1 cellular context compared by ENCODE assay signal in the genomic region with DNA sequence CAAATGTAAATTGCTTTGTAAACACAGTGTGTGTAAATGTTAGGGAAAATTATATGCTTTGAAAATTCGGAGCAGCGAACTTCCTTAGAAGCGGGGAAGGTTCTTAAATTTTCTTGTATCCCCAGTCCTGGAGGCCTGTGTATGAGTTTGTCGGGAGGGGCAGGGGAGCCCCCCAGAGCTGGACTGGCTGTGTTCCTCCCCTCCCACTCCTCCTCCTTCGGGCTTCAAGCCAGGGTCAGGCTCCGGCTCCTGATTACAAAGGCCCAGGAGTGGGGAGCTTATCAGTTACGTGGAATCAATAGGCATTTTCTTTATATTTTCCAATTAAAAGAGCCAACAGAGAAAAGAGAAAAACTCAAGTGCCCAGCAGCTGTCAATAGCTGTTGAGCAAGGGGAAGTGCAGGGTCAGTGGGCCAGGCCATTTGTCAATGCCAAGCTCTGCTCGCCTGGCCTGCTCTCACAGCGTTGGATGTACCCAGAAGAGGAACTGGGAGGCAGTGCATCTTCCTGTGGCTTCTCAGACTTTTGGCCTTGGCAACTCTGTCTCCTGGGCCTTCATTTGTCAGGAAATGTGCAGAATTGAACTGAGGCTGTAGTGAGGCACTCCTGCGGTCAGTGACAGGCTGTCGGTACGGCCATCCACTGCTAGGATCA.
TF ChIP-seq lines count a peak whose summit lies in the region.

No MANE protein-coding gene starts in this region.

TF ChIP-seq in K562, 482 proteins besides CTCF, POLR2A, EP300 and RAD21 (continued from another document):
- TF ChIP-seq, protein P1, sequence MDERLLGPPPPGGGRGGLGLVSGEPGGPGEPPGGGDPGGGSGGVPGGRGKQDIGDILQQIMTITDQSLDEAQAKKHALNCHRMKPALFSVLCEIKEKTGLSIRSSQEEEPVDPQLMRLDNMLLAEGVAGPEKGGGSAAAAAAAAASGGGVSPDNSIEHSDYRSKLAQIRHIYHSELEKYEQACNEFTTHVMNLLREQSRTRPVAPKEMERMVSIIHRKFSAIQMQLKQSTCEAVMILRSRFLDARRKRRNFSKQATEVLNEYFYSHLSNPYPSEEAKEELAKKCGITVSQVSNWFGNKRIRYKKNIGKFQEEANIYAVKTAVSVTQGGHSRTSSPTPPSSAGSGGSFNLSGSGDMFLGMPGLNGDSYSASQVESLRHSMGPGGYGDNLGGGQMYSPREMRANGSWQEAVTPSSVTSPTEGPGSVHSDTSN (CRISPR knock-in tag; IDR thresholded peaks at IDR 0.05; ENCODE audit: low read depth) = no peak
- TF ChIP-seq, protein P1 (tag; conservative IDR thresholded peaks at IDR 0.05; ENCODE audit: low read depth) = peak; percentile 75
- TF ChIP-seq SPI1 (IDR thresholded peaks at IDR 0.05; ENCODE audit: borderline replicate concordance, low read depth, low read length) (peak; percentile 58), GTF2F1 (IDR thresholded peaks at IDR 0.05; ENCODE audit: low read depth, low read length) (no peak)
